28 cellular contexts compared by ENCODE assay signal in the genomic region with DNA sequence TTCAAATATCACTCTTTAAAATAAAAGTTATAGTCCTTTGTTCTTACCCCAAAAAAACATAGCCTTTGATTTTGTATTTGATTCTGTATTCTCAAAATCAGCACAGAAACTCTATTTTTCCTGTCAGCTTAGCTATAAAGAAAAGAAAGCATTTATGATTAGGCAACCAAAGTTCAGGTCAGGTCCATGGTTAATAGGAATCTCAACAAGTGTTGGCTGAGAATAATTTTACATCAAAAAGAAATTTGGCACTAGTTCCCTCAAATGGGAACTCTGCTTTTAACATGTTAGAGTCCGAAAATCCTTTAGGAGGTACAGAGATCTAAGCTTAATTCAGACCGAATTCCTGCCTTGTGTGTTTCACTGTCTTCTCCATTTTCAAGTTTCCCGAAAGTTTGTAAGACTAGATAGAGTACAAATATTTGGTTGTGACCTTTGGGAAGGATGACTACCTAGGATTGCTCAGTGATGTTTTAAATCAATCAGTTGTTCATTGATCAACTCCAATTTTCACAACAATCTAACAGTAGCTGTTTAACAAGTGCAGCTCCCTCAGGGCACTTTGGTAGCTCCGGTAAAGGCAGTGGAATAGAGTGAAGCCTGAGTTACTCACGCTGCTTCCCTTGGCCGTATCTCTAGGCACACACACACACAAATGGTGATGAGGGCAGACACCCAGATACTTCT. TPM values are rescaled to one million over a fixed set of nuclear protein-coding genes. Genes with fewer than 3 reads are reported as not detected.
"Had no signal": no experiment of that assay in that cellular context is flagged by ENCODE, and none has a peak within 500 bp of the region (broad histone marks: within the 10 kb centered on the region; RNA-seq: fewer than 3 reads in every experiment).

No MANE protein-coding gene starts in this region.

- H3K4me3 ChIP-seq: coronary artery, hepatocyte, psoas muscle, spleen, thoracic aorta, transverse colon had no signal

- H2AFZ ChIP-seq: hepatocyte had no signal

- H3K27ac ChIP-seq: coronary artery, hepatocyte, psoas muscle, spleen, thoracic aorta, transverse colon had no signal

- H3K79me2 ChIP-seq: hepatocyte had no signal

- H3K36me3 ChIP-seq: spleen, thoracic aorta, transverse colon had no signal

- ATAC-seq: left cardiac atrium; left ventricle myocardium superior; naive thymus-derived CD4-positive, alpha-beta T cell; psoas muscle; sciatic nerve; stimulated activated naive B cell treated with anti-CD40 and anti-IgM and Interleukin-4, amounts not matched to agents 10 μg/mL and 1 μg/mL and 100 μg/mL, for 72 hours; stimulated activated naive CD8-positive, alpha-beta T cell treated with anti-CD3 and anti-CD28 coated beads, Interleukin-15, amount 100 ng/mL, for 72 hours had no signal

- H3K27me3 ChIP-seq: hepatocyte, transverse colon had no signal

- H3K4me2 ChIP-seq: hepatocyte had no signal

- H3K9me3 ChIP-seq: psoas muscle, spleen, thoracic aorta, transverse colon had no signal

- DNase-seq: effector CD4-positive, alpha-beta T cell; endodermal cell; erythroblast; foreskin melanocyte; head of caudate nucleus; kidney; left cardiac atrium; left ventricle myocardium superior; naive thymus-derived CD4-positive, alpha-beta T cell; nephron progenitor cell; psoas muscle; retina; spleen; stimulated activated CD4-positive, alpha-beta T cell treated with anti-CD3 and anti-CD28 coated beads, Interleukin-15, amount 100 ng/mL, for 24 hours; stimulated activated CD4-positive, alpha-beta T cell treated with anti-CD3 and anti-CD28 coated beads, Interleukin-1b, Interleukin-23, amount 100 ng/mL, for 48 hours; stimulated activated CD4-positive, alpha-beta T cell treated with anti-CD3 and anti-CD28 coated beads, Interleukin-4, amount 100 ng/mL, for 24 hours; stimulated activated naive B cell treated with anti-CD40 and anti-IgM and Interleukin-4, amounts not matched to agents 10 μg/mL and 1 μg/mL and 100 μg/mL, for 72 hours; stimulated activated naive CD8-positive, alpha-beta T cell treated with anti-CD3 and anti-CD28 coated beads, Interleukin-15, amount 100 ng/mL, for 72 hours; substantia nigra; transverse colon had no signal

- FAIRE-seq: endothelial cell of umbilical vein had no signal

- H3K4me1 ChIP-seq: psoas muscle, spleen had no signal

RNA-seq across cellular contexts. Expression of gene ENO4, which starts 8.8 kb away (rescaled TPM):
- total RNA-seq: endothelial cell of umbilical vein; lung microvascular endothelial cell; mononuclear cell; naive thymus-derived CD4-positive, alpha-beta T cell; psoas muscle; skeletal muscle tissue; spleen had no signal
- polyA plus RNA-seq: naive thymus-derived CD4-positive, alpha-beta T cell; psoas muscle had no signal
